In genomic region chr1:4636644-4637380, GRCh38 we compare ENCODE assay signal across 18 cellular contexts. TPM values are rescaled to one million over a fixed set of nuclear protein-coding genes. Genes with fewer than 3 reads are reported as not detected.
A peak's percentile ranks its signal among the peaks of the same experiment; 100 is the strongest.
DNase-seq lines count a peak whose midpoint lies in the region; ATAC-seq and TF ChIP-seq lines count a peak whose summit lies in the region.
"Had no signal": no experiment of that assay in that cellular context is flagged by ENCODE, and none has a peak within 500 bp of the region (broad histone marks: within the 10 kb centered on the region; RNA-seq: fewer than 3 reads in every experiment).

No MANE protein-coding gene starts in this region.

- no peaks in the 10 kb centered on the region for H3K79me1 ChIP-seq in neuronal stem cell (ENCODE audit: low read depth, low read length)

- H4K91ac ChIP-seq in neuronal stem cell (ENCODE audit: low read depth, low read length, poor library complexity): no peak overlapping the region

- H4K8ac ChIP-seq in neuronal stem cell (ENCODE audit: low read depth, low read length): no peak overlapping the region

- no peak overlapping the region for H3K4me2 ChIP-seq in neuronal stem cell (ENCODE audit: insufficient read depth, low read length, poor library complexity, severe bottlenecking)
- H3K4me2 ChIP-seq: A549 had no signal

- no peak for ATAC-seq in natural killer cell treated with Interleukin-12 subunit alpha and Interleukin-12 subunit beta and Interleukin-15 and Interleukin-18, amount 100 ng/mL, for 72 hours
- no peak for ATAC-seq in natural killer cell
- ATAC-seq in GM18907 (IDR thresholded peaks at IDR 0.05; ENCODE audit: unreplicated experiment): no peak
- ATAC-seq: A549, GM12878 had no signal

- peak; percentile 35 for DNase-seq in natural killer cell treated with Interleukin-12 subunit alpha and Interleukin-12 subunit beta and Interleukin-15 and Interleukin-18, amount 100 ng/mL, for 72 hours (ENCODE audit: low spot score)
- DNase-seq in natural killer cell (no peak), endodermal cell (peak; percentile 47), neuronal stem cell (ENCODE audit: low spot score) (no peak), amygdala (lab: John Stamatoyannopoulos, UW) (no peak), NCI-H1417 treated with DMSO at 0.1 percent for 48 hours (lab: John Stamatoyannopoulos, UW) (no peak)
- DNase-seq: AML-193; CD4-positive, alpha-beta memory T cell; DMS153; DMS79; GM23248; HCEC 1CT; IMR-90 had no signal

- no peak overlapping the region for H3K4ac ChIP-seq in neuronal stem cell (ENCODE audit: low read length)

- H3K4me3 ChIP-seq in endodermal cell (ENCODE audit: low read length) (no peak overlapping the region), neuronal stem cell (ENCODE audit: low read length in 2 of 2) (no peak overlapping the region)
- H3K4me3 ChIP-seq: A549, GM12878, GM23248 had no signal

- H2BK120ac ChIP-seq in neuronal stem cell (ENCODE audit: low read depth, low read length): no peak overlapping the region

- no peak overlapping the region for H3K9ac ChIP-seq in endodermal cell (ENCODE audit: extremely low read depth, low read length, poor library complexity, severe bottlenecking)
- H3K9ac ChIP-seq in neuronal stem cell (ENCODE audit: low read depth, low read length, poor library complexity): no peak overlapping the region
- H3K9ac ChIP-seq: GM23248 had no signal

- H3K27me3 Mint-ChIP-seq in natural killer cell treated with Interleukin-12 subunit alpha and Interleukin-12 subunit beta and Interleukin-15 and Interleukin-18, amount 100 ng/mL, for 72 hours: peaks cover 11% of the 10 kb centered on the region in 2 donors
- H3K27me3 Mint-ChIP-seq in natural killer cell (ENCODE audit: low read depth in 2 of 2) (peaks cover 4 to 9% of the 10 kb centered on the region in 2 donors), endodermal cell (ENCODE audit: insufficient read depth) (peaks cover 13% of the 10 kb centered on the region)

- peak overlapping the region; percentile 61 for H3K23ac ChIP-seq in neuronal stem cell (ENCODE audit: low read depth, low read length, poor library complexity)

- H3K36me3 ChIP-seq in endodermal cell (ENCODE audit: control insufficient read depth, insufficient read depth, low read length) (no peaks in the 10 kb centered on the region), neuronal stem cell (replicated peaks in 1 of 2; ENCODE audit: control insufficient read depth in 2 of 2, insufficient read depth in 2 of 2, low read length in 2 of 2) (no peaks in the 10 kb centered on the region)

- no peaks in the 10 kb centered on the region for H3K36me3 Mint-ChIP-seq in natural killer cell treated with Interleukin-12 subunit alpha and Interleukin-12 subunit beta and Interleukin-15 and Interleukin-18, amount 100 ng/mL, for 72 hours
- H3K36me3 Mint-ChIP-seq in natural killer cell (no peaks in the 10 kb centered on the region), endodermal cell (ENCODE audit: low read depth) (no peaks in the 10 kb centered on the region)
- H3K36me3 Mint-ChIP-seq: CD4-positive, alpha-beta memory T cell had no signal

- intact Hi-C loops in natural killer cell (cut with micrococcal nuclease): no loop called here

- H3K4me1 ChIP-seq in endodermal cell (ENCODE audit: control insufficient read depth, insufficient read depth, low read length) (no peaks in the 10 kb centered on the region), neuronal stem cell (ENCODE audit: control insufficient read depth in 2 of 2, insufficient read depth in 1 of 2, low read depth in 1 of 2, low read length in 2 of 2) (peaks cover 0 to 12% of the 10 kb centered on the region in 2 donors)
- H3K4me1 ChIP-seq: A549 had no signal

- no peak overlapping the region for H3K27ac Mint-ChIP-seq in natural killer cell treated with Interleukin-12 subunit alpha and Interleukin-12 subunit beta and Interleukin-15 and Interleukin-18, amount 100 ng/mL, for 72 hours
- no peak overlapping the region for H3K27ac Mint-ChIP-seq in natural killer cell
- no peak overlapping the region for H3K27ac Mint-ChIP-seq in endodermal cell
- H3K27ac Mint-ChIP-seq: CD4-positive, alpha-beta memory T cell had no signal

- no peaks in the 10 kb centered on the region for H3K9me3 ChIP-seq in endodermal cell (ENCODE audit: control insufficient read depth, low read length)
- no peaks in the 10 kb centered on the region for H3K9me3 ChIP-seq in neuronal stem cell (replicated peaks in 1 of 2; ENCODE audit: control insufficient read depth in 2 of 2, insufficient read depth in 1 of 2, low read depth in 1 of 2, low read length in 2 of 2)
- H3K9me3 ChIP-seq: A549 had no signal

- no peak overlapping the region for H3K27ac ChIP-seq in endodermal cell (ENCODE audit: low read depth, low read length)
- H3K27ac ChIP-seq in neuronal stem cell (replicated peaks; ENCODE audit: low read length): no peak overlapping the region
- H3K27ac ChIP-seq: 22Rv1, A549, C4-2B, GM23248 had no signal

- no peak overlapping the region for H3K4me3 Mint-ChIP-seq in natural killer cell treated with Interleukin-12 subunit alpha and Interleukin-12 subunit beta and Interleukin-15 and Interleukin-18, amount 100 ng/mL, for 72 hours
- H3K4me3 Mint-ChIP-seq in natural killer cell (no peak overlapping the region), endodermal cell (no peak overlapping the region)
- H3K4me3 Mint-ChIP-seq: CD4-positive, alpha-beta memory T cell had no signal

- peak overlapping the region; percentile 92 for H3K14ac ChIP-seq in neuronal stem cell (ENCODE audit: low read length)

- peak overlapping the region; percentile 44 for H2BK15ac ChIP-seq in neuronal stem cell (ENCODE audit: low read length)

- no peak overlapping the region for H2BK12ac ChIP-seq in neuronal stem cell (ENCODE audit: low read length)

- H3K18ac ChIP-seq in neuronal stem cell (ENCODE audit: low read length): peak overlapping the region; percentile 81

- H3K27me3 ChIP-seq in endodermal cell (ENCODE audit: control insufficient read depth, insufficient read depth, low read length, poor library complexity, severe bottlenecking): no peaks in the 10 kb centered on the region
- H3K27me3 ChIP-seq in neuronal stem cell (ENCODE audit: control insufficient read depth in 3 of 3, insufficient read depth in 3 of 3, low read depth in 1 of 3, low read length in 3 of 3): peaks cover 0 to 7% (median 0%) of the 10 kb centered on the region in 3 experiments

- H2AK5ac ChIP-seq in neuronal stem cell (ENCODE audit: low read depth, low read length): no peak overlapping the region

- no peak overlapping the region for H2BK5ac ChIP-seq in neuronal stem cell (ENCODE audit: low read length)

- WGBS in endodermal cell (ENCODE audit: insufficient coverage in 1 of 2, insufficient read length in 1 of 2), 2 experiments: 87 to 91% methylated on average over 16 to 23 of the region's 23 CpGs
- WGBS in neuronal stem cell (ENCODE audit: extremely low coverage in 2 of 2, insufficient read length in 2 of 2, insufficient replicate concordance in 1 of 2), 2 donors: no CpG with 5 or more reads among the region's 23 CpGs

- H2AFZ ChIP-seq in neuronal stem cell (ENCODE audit: low read length): no peak overlapping the region
- H2AFZ ChIP-seq: GM23248 had no signal

- no peak for TF ChIP-seq CTCF in natural killer cell (IDR thresholded peaks at IDR 0.05)
- TF ChIP-seq CTCF in endodermal cell (conservative IDR thresholded peaks at IDR 0.05): no peak

- no peaks in the 10 kb centered on the region for H3K4me1 Mint-ChIP-seq in natural killer cell treated with Interleukin-12 subunit alpha and Interleukin-12 subunit beta and Interleukin-15 and Interleukin-18, amount 100 ng/mL, for 72 hours (ENCODE audit: low read depth in 2 of 2)
- no peaks in the 10 kb centered on the region for H3K4me1 Mint-ChIP-seq in natural killer cell
- peaks cover 7% of the 10 kb centered on the region for H3K4me1 Mint-ChIP-seq in endodermal cell
- H3K4me1 Mint-ChIP-seq: CD4-positive, alpha-beta memory T cell had no signal

- no peaks in the 10 kb centered on the region for H3K9me3 Mint-ChIP-seq in natural killer cell treated with Interleukin-12 subunit alpha and Interleukin-12 subunit beta and Interleukin-15 and Interleukin-18, amount 100 ng/mL, for 72 hours
- H3K9me3 Mint-ChIP-seq in natural killer cell (no peaks in the 10 kb centered on the region), endodermal cell (no peaks in the 10 kb centered on the region)
- H3K9me3 Mint-ChIP-seq: CD4-positive, alpha-beta memory T cell had no signal

RNA-seq across cellular contexts. Expression of gene AJAP1, which starts 17.6 kb away (rescaled TPM):
- not detected for total RNA-seq in natural killer cell treated with Interleukin-12 subunit alpha and Interleukin-12 subunit beta and Interleukin-15 and Interleukin-18, amount 100 ng/mL, for 72 hours
- total RNA-seq in natural killer cell: not detected
- total RNA-seq in endodermal cell: 10 to 100 TPM; 19.4 to 22.1 TPM
- polyA plus RNA-seq in endodermal cell (2013, experiment 1 of 2): 5.5 TPM
- polyA plus RNA-seq in endodermal cell (2013, experiment 2 of 2): 6.1 TPM
- polyA plus RNA-seq in neuronal stem cell (2013, experiment 1 of 2): 0.32 TPM
- polyA plus RNA-seq in neuronal stem cell (2013, experiment 2 of 2): 0.42 TPM
- total RNA-seq: GM12878 had no signal
- polyA plus RNA-seq: A549; CD4-positive, alpha-beta memory T cell; GM12878 had no signal

Comparison
In these comparisons a context has a peak if more than half of its experiments do, and no peak if none do; other contexts are left out.
1. DNase-seq: peak in natural killer cell treated with Interleukin-12 subunit alpha and Interleukin-12 subunit beta and Interleukin-15 and Interleukin-18, amount 100 ng/mL, for 72 hours (single experiment) and endodermal cell (single experiment); none in natural killer cell (single experiment), neuronal stem cell (single experiment), amygdala (0 of 56) and NCI-H1417 treated with DMSO at 0.1 percent for 48 hours (single experiment).
2. RNA of gene AJAP1, which starts 17.6 kb away (total RNA-seq): 19.4 to 22.1 TPM in endodermal cell; not detected in natural killer cell treated with Interleukin-12 subunit alpha and Interleukin-12 subunit beta and Interleukin-15 and Interleukin-18, amount 100 ng/mL, for 72 hours and not detected in natural killer cell; every median in the first group is over 10 times any median in the second.